In the genomic region with DNA sequence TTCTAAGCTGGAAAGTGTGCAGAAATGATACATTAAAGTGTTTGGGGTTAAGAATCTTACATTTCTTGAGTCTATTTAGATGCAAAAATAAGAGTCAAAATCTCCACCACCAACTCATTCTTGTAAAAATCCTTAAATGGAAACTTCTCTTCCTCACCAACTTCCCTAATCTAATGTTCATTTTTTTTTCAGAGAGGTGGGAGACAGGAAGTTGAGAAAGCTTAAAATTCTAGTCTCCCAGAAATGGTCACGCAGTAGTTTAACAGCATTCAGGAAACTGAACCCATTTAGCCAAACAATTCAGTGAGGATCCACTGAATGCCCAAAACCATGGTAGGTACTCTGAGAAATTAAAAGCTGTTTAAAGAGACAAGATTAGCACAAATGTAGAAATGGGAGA, we compare ENCODE assay signal across 16 cellular contexts.
"Had no signal": no experiment of that assay in that cellular context is flagged by ENCODE, and none has a peak within 500 bp of the region (broad histone marks: within the 10 kb centered on the region; RNA-seq: fewer than 3 reads in every experiment).

No MANE protein-coding gene starts in this region.

- ATAC-seq: stimulated activated memory B cell treated with anti-CD40 and anti-IgM and Interleukin-4, amounts not matched to agents 10 μg/mL and 1 μg/mL and 100 μg/mL, for 72 hours had no signal

- H3K27ac ChIP-seq: brain microvascular endothelial cell had no signal

- H3K9me3 Mint-ChIP-seq: activated CD4-positive, alpha-beta memory T cell treated with anti-CD3 and anti-CD28 coated beads for 36 hours; naive B cell; stimulated activated memory B cell treated with anti-CD40 and anti-IgM and Interleukin-4, amounts not matched to agents 10 μg/mL and 1 μg/mL and 100 μg/mL, for 72 hours had no signal

- H3K4me3 Mint-ChIP-seq: activated CD4-positive, alpha-beta memory T cell treated with anti-CD3 and anti-CD28 coated beads for 36 hours; activated naive CD8-positive, alpha-beta T cell; naive B cell; stimulated activated memory B cell treated with anti-CD40 and anti-IgM and Interleukin-4, amounts not matched to agents 10 μg/mL and 1 μg/mL and 100 μg/mL, for 72 hours had no signal

- H3K36me3 ChIP-seq: brain microvascular endothelial cell, tibial nerve had no signal

- H3K36me3 Mint-ChIP-seq: activated CD4-positive, alpha-beta memory T cell treated with anti-CD3 and anti-CD28 coated beads for 36 hours; activated naive CD8-positive, alpha-beta T cell; naive B cell; stimulated activated memory B cell treated with anti-CD40 and anti-IgM and Interleukin-4, amounts not matched to agents 10 μg/mL and 1 μg/mL and 100 μg/mL, for 72 hours had no signal

- H3K27me3 ChIP-seq: brain microvascular endothelial cell, tibial nerve had no signal

- H3K4me3 ChIP-seq: lung, skin epidermis, tibial nerve had no signal

- H3K27me3 Mint-ChIP-seq: activated naive CD8-positive, alpha-beta T cell; naive B cell; stimulated activated memory B cell treated with anti-CD40 and anti-IgM and Interleukin-4, amounts not matched to agents 10 μg/mL and 1 μg/mL and 100 μg/mL, for 72 hours had no signal

- H3K27ac Mint-ChIP-seq: activated CD4-positive, alpha-beta memory T cell treated with anti-CD3 and anti-CD28 coated beads for 36 hours; activated naive CD8-positive, alpha-beta T cell; stimulated activated memory B cell treated with anti-CD40 and anti-IgM and Interleukin-4, amounts not matched to agents 10 μg/mL and 1 μg/mL and 100 μg/mL, for 72 hours had no signal

- DNase-seq: activated CD4-positive, alpha-beta memory T cell treated with anti-CD3 and anti-CD28 coated beads for 36 hours; activated CD4-positive, alpha-beta T cell treated with anti-CD3 and anti-CD28 coated beads for 1 hour; activated gamma-delta T cell; activated T-cell treated with anti-CD3 and anti-CD28 coated beads, Interleukin-2, amount 50 U/mL, for 48 hours; amygdala; brain microvascular endothelial cell; hypothalamus; kidney glomerular epithelial cell; naive B cell; posterior cingulate gyrus; T-helper 2 cell had no signal

- H3K9me3 ChIP-seq: tibial nerve had no signal

- H3K4me1 Mint-ChIP-seq: stimulated activated memory B cell treated with anti-CD40 and anti-IgM and Interleukin-4, amounts not matched to agents 10 μg/mL and 1 μg/mL and 100 μg/mL, for 72 hours had no signal
